19 cellular contexts compared by ENCODE assay signal in the genomic region with DNA sequence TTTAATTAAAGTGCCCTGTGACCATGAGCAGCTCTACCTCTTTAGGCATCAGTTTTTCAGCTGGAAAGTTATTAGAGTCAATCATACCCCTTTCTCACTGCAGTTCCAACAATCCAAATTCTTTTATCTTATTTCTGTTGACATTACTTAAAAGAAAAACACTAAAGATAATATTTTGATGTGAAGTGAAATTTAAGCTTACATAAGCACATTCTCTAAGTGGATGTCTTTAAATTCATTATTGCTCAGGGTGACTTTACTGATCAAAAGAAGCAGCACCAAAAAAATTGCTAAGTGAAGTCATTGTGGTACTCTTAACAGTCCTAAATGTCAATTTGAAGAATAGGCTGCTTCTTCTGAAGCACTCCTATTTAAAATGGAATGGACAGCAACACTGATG.
"Had no signal": no experiment of that assay in that cellular context is flagged by ENCODE, and none has a peak within 500 bp of the region (broad histone marks: within the 10 kb centered on the region; RNA-seq: fewer than 3 reads in every experiment).

No MANE protein-coding gene starts in this region.

- H3K9me3 Mint-ChIP-seq: IgD-negative memory B cell had no signal

- H3K4me1 ChIP-seq: SJSA1 had no signal

- DNase-seq: KBM-7, MV-4-11, NCI-H1048, NCI-H1105, NCI-H1436 treated with DMSO at 0.1 percent for 48 hours, NCI-H1694, NCI-H187 treated with DMSO at 0.1 percent for 48 hours, NCI-H2029 treated with DMSO at 0.1 percent for 48 hours, NCI-H2171, NCI-H226, NCI-H446, NCI-H510A, NCI-H524 treated with DMSO at 0.1 percent for 48 hours, NCI-H774, Right ventricle myocardium superior, SIG-M5 had no signal

- H3K27ac ChIP-seq: SJSA1, SK-N-MC had no signal

- H3K9me3 ChIP-seq: SJSA1 had no signal

- H3K4me3 ChIP-seq: SJSA1, SK-N-MC had no signal

- H3K36me3 ChIP-seq: SJSA1 had no signal

- H3K27ac Mint-ChIP-seq: IgD-negative memory B cell had no signal

- H3K4me1 Mint-ChIP-seq: IgD-negative memory B cell had no signal

- H3K36me3 Mint-ChIP-seq: IgD-negative memory B cell had no signal

- H3K27me3 Mint-ChIP-seq: IgD-negative memory B cell had no signal

- H3K27me3 ChIP-seq: SJSA1 had no signal

- H3K4me3 Mint-ChIP-seq: IgD-negative memory B cell had no signal
